Comparison of ENCODE assay signal across 2 cellular contexts in the genomic region with DNA sequence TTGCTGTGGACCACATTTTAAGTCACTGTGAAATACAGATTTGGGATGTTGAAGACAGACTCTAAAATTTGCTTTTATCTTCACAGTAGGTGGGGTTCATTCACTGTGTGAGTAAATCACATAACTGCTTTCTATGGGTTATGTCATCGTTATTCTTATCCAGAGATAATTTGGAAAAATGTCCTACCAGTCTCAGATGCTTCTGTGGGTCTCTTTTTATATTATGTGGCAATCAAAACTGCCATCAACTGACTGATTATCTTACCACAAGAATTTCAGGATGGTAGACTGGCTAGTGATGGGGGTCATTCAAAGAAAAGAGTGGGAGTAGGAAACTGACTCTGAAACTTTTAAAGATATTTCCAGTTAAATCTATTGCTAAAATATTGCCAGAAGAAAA.
TF ChIP-seq lines count a peak whose summit lies in the region.

No MANE protein-coding gene starts in this region.

TF ChIP-seq in SK-N-SH, 30 proteins besides CTCF, POLR2A, EP300 and RAD21:
- TF ChIP-seq RCOR1 (IDR thresholded peaks at IDR 0.05; ENCODE audit: low read length) (no peak), SIN3A (IDR thresholded peaks at IDR 0.05; ENCODE audit: borderline replicate concordance, low read depth, low read length) (no peak), RXRA (IDR thresholded peaks at IDR 0.05; ENCODE audit: borderline replicate concordance, low read depth) (no peak), SMC3 (IDR thresholded peaks at IDR 0.05; ENCODE audit: low read depth, low read length) (no peak), ELF1 (IDR thresholded peaks at IDR 0.05) (no peak), FOXM1 (IDR thresholded peaks at IDR 0.05; ENCODE audit: low read depth) (no peak), NRF1 (IDR thresholded peaks at IDR 0.05; ENCODE audit: low read depth, low read length) (no peak), CHD2 (IDR thresholded peaks at IDR 0.05; ENCODE audit: low read length, partially characterized antibody) (no peak), FOXJ3 (CRISPR knock-in tag; IDR thresholded peaks at IDR 0.05) (no peak), TCF12 (IDR thresholded peaks at IDR 0.05) (no peak), RFX5 (IDR thresholded peaks at IDR 0.05; ENCODE audit: low read length) (no peak), GATA2 (CRISPR knock-in tag; IDR thresholded peaks at IDR 0.05) (no peak)
- TF ChIP-seq, protein P1, sequence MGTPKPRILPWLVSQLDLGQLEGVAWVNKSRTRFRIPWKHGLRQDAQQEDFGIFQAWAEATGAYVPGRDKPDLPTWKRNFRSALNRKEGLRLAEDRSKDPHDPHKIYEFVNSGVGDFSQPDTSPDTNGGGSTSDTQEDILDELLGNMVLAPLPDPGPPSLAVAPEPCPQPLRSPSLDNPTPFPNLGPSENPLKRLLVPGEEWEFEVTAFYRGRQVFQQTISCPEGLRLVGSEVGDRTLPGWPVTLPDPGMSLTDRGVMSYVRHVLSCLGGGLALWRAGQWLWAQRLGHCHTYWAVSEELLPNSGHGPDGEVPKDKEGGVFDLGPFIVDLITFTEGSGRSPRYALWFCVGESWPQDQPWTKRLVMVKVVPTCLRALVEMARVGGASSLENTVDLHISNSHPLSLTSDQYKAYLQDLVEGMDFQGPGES (IDR thresholded peaks at IDR 0.05; ENCODE audit: low read depth, low read length): no peak
- TF ChIP-seq, protein P2, sequence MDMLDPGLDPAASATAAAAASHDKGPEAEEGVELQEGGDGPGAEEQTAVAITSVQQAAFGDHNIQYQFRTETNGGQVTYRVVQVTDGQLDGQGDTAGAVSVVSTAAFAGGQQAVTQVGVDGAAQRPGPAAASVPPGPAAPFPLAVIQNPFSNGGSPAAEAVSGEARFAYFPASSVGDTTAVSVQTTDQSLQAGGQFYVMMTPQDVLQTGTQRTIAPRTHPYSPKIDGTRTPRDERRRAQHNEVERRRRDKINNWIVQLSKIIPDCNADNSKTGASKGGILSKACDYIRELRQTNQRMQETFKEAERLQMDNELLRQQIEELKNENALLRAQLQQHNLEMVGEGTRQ (IDR thresholded peaks at IDR 0.05; ENCODE audit: borderline replicate concordance, low read depth, low read length): no peak
- TF ChIP-seq, protein P3, sequence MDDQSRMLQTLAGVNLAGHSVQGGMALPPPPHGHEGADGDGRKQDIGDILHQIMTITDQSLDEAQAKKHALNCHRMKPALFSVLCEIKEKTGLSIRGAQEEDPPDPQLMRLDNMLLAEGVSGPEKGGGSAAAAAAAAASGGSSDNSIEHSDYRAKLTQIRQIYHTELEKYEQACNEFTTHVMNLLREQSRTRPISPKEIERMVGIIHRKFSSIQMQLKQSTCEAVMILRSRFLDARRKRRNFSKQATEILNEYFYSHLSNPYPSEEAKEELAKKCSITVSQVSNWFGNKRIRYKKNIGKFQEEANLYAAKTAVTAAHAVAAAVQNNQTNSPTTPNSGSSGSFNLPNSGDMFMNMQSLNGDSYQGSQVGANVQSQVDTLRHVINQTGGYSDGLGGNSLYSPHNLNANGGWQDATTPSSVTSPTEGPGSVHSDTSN (IDR thresholded peaks at IDR 0.05): no peak

TF ChIP-seq in SK-N-SH treated with all-trans-retinoic acid at 6 μM for 48 hours, 23 proteins besides CTCF, POLR2A, EP300 and RAD21:
- TF ChIP-seq ISL1 (CRISPR knock-in tag; IDR thresholded peaks at IDR 0.05): no peak
